8 cellular contexts compared by ENCODE assay signal in the genomic region with DNA sequence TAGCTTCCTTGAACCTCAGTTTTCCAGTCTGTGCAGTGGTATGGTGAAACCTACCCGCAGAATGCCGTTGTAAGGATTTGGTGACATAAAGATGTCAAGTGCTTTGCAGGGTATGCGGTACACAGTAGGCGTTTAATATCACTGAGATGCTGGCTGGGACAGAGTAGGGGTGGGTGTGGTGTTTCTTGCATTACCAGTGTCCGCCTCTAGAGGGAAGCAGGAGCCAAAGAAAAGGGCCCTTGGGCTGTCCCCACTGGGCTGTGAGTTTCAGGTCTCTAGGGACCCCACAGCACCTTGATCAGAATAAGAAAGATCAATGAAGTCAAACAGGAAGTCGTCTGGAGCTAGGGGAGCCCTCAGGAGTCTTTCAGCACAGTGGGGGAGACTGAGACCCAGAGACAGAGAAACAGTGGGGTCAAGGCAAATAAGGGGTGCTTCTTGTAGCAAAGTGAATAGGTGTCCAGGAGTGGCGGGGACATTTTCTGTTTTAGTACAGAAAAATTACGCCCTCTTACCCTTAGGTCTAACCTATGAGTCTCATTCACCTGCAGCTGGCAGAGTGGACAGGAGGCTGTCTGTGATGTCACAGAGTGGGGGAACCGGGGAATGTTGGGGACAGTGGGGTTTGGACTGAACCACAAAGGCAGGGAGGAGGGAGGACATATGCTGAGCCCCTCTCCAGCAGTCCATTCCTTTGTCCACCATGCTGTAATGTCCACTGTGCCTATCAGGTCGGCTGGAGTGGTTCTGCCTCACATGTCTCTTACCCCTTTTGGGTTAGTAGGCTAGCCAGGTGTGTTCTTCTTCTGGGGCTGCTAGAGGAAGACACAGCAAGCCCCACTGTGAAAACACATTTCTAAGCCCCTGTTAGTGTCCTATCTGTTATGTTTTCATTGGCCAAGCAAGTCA.
DNase-seq lines count a peak whose midpoint lies in the region; ATAC-seq and TF ChIP-seq lines count a peak whose summit lies in the region.

No MANE protein-coding gene starts in this region.

- peak; percentile 18 for DNase-seq in SW480 (ENCODE audit: low spot score)
- DNase-seq in amniotic epithelial cell (ENCODE audit: low read depth): peak; percentile 11
- DNase-seq in hypothalamus (lab: John Stamatoyannopoulos, UW): peak in 31 of 51 donors; percentile 2 to 60 (median 19)
- DNase-seq in stimulated activated CD4-positive, alpha-beta T cell treated with anti-CD3 and anti-CD28 coated beads, Interleukin-1b, Interleukin-23, amount 100 ng/mL, for 24 hours (ENCODE audit: low read depth in 4 of 4, low spot score in 1 of 4): peak; percentile 26 to 59 (median 46)

- ATAC-seq in GM19035 (IDR thresholded peaks at IDR 0.05; ENCODE audit: unreplicated experiment): peak; percentile 64
- peak; percentile 66 for ATAC-seq in HG03571 (IDR thresholded peaks at IDR 0.05; ENCODE audit: unreplicated experiment)
- ATAC-seq in HG03469 (IDR thresholded peaks at IDR 0.05; ENCODE audit: unreplicated experiment): no peak

- no peak overlapping the region for H3K27ac ChIP-seq in C4-2B

- peak; percentile 93 for TF ChIP-seq CTCF in C4-2B (conservative IDR thresholded peaks at IDR 0.05)
